ENCODE assay signal across 8 cellular contexts in the genomic region with DNA sequence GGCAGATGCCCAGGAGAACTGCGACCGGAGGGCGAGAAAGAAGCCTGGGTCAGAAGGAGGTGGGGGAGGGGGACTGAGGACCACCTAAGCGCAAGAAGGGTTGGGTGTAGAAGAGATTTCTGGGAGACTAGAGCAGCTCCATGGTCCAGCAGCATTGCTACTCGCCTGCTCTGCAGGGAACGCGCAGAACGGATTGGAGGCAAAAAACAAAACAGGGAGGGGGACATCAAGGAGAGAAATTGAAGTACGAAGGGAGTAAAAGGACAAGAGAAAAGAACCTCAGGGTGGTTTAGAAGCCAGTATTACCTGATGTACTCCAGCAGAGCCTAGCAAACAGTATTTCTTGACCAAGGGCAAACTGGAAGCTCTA. TPM values are rescaled to one million over a fixed set of nuclear protein-coding genes. Genes with fewer than 3 reads are reported as not detected.
DNase-seq lines count a peak whose midpoint lies in the region; ATAC-seq lines count a peak whose summit lies in the region.

No MANE protein-coding gene starts in this region.

- H3K27ac ChIP-seq in right cardiac atrium (ENCODE audit: low read length) (peak overlapping the region; percentile 49), skeletal muscle tissue (ENCODE audit: low read depth, low read length) (no peak overlapping the region)

- peaks cover 51% of the 10 kb centered on the region for H3K4me1 Mint-ChIP-seq in activated naive CD4-positive, alpha-beta T cell treated with anti-CD3 and anti-CD28 coated beads, Interleukin-2, amount 10 ng/mL, durations not matched to agents 7 days and 5 days
- peaks cover 40% of the 10 kb centered on the region for H3K4me1 Mint-ChIP-seq in activated T-helper 1 cell treated with anti-CD3 and anti-CD28 coated beads, Interleukin-12 subunit alpha, Interleukin-12 subunit beta, Interleukin-2, Interleukin-4 antibody, amounts not matched to agents 30 ng/mL and 10 ng/mL and 1 ng/mL, durations not matched to agents 14 hours and 24 hours and 36 hours (ENCODE audit: low read depth)

- H3K9me3 ChIP-seq in right cardiac atrium (ENCODE audit: control insufficient read depth, low read length) (no peaks in the 10 kb centered on the region), skeletal muscle tissue (ENCODE audit: control insufficient read depth in 3 of 3, low read length in 3 of 3) (no peaks in the 10 kb centered on the region)

- CTCF ChIA-PET in activated naive CD4-positive, alpha-beta T cell treated with anti-CD3 and anti-CD28 coated beads, Interleukin-2, amount 10 ng/mL, durations not matched to agents 7 days and 5 days (lab: Charles Lee), result interaction anchor here (1.6 to 2.0 kb wide), 4 partner anchors 9 to 21 kb away, joined by 4 to 11 read pairs (median 6); no protein-coding TSS in a partner anchor

- WGBS in right cardiac atrium, result 4% methylated on average over 9 of the region's 9 CpGs

- no peaks in the 10 kb centered on the region for H3K27me3 ChIP-seq in right cardiac atrium (ENCODE audit: control insufficient read depth, insufficient read depth)
- H3K27me3 ChIP-seq in skeletal muscle tissue (ENCODE audit: control insufficient read depth in 3 of 3, insufficient read depth in 3 of 3, low read length in 3 of 3), result peaks cover 17 to 30% (median 28%) of the 10 kb centered on the region in 3 donors

- H3K4me3 ChIP-seq in right cardiac atrium (ENCODE audit: low read length) (peak overlapping the region; percentile 96), skeletal muscle tissue (ENCODE audit: low read length in 3 of 3) (peak overlapping the region; percentile 49 to 75 (median 71))

- H3K4me3 Mint-ChIP-seq in activated naive CD4-positive, alpha-beta T cell treated with anti-CD3 and anti-CD28 coated beads, Interleukin-2, amount 10 ng/mL, durations not matched to agents 7 days and 5 days, result peak overlapping the region; percentile 79
- H3K4me3 Mint-ChIP-seq in activated T-helper 1 cell treated with anti-CD3 and anti-CD28 coated beads, Interleukin-12 subunit alpha, Interleukin-12 subunit beta, Interleukin-2, Interleukin-4 antibody, amounts not matched to agents 30 ng/mL and 10 ng/mL and 1 ng/mL, durations not matched to agents 14 hours and 24 hours and 36 hours, result peak overlapping the region; percentile 83

- in situ Hi-C loops in KBM-7 (cut with MboI; ENCODE audit: low pct_unique_long_range_greater_than_20kb, low sequenced_read_pairs), result no loop called here

- no peaks in the 10 kb centered on the region for H3K9me3 Mint-ChIP-seq in activated naive CD4-positive, alpha-beta T cell treated with anti-CD3 and anti-CD28 coated beads, Interleukin-2, amount 10 ng/mL, durations not matched to agents 7 days and 5 days
- no peaks in the 10 kb centered on the region for H3K9me3 Mint-ChIP-seq in activated naive CD4-positive, alpha-beta T cell treated with anti-CD3 and anti-CD28 coated beads, Interleukin-2, amount 50 U/mL, for 72 hours
- H3K9me3 Mint-ChIP-seq in activated T-helper 1 cell treated with anti-CD3 and anti-CD28 coated beads, Interleukin-12 subunit alpha, Interleukin-12 subunit beta, Interleukin-2, Interleukin-4 antibody, amounts not matched to agents 30 ng/mL and 10 ng/mL and 1 ng/mL, durations not matched to agents 14 hours and 24 hours and 36 hours, result no peaks in the 10 kb centered on the region

- no peak for ATAC-seq in activated naive CD4-positive, alpha-beta T cell treated with anti-CD3 and anti-CD28 coated beads, Interleukin-2, amount 50 U/mL, for 72 hours
- peak; percentile 3 to 10 for ATAC-seq in right cardiac atrium

- H3K4me1 ChIP-seq in right cardiac atrium (ENCODE audit: control insufficient read depth, insufficient read depth, low read length) (peaks cover 8% of the 10 kb centered on the region), skeletal muscle tissue (ENCODE audit: control insufficient read depth in 3 of 3, insufficient read depth in 3 of 3, low read length in 3 of 3) (peaks cover 16 to 22% (median 17%) of the 10 kb centered on the region in 3 donors)

- no peak overlapping the region for H3K27ac Mint-ChIP-seq in activated naive CD4-positive, alpha-beta T cell treated with anti-CD3 and anti-CD28 coated beads, Interleukin-2, amount 10 ng/mL, durations not matched to agents 7 days and 5 days
- peak overlapping the region in 1 of 2 donors; percentile 8 for H3K27ac Mint-ChIP-seq in activated naive CD4-positive, alpha-beta T cell treated with anti-CD3 and anti-CD28 coated beads, Interleukin-2, amount 50 U/mL, for 72 hours
- H3K27ac Mint-ChIP-seq in activated T-helper 1 cell treated with anti-CD3 and anti-CD28 coated beads, Interleukin-12 subunit alpha, Interleukin-12 subunit beta, Interleukin-2, Interleukin-4 antibody, amounts not matched to agents 30 ng/mL and 10 ng/mL and 1 ng/mL, durations not matched to agents 14 hours and 24 hours and 36 hours, result peak overlapping the region; percentile 56

- H3K36me3 ChIP-seq in skeletal muscle tissue (ENCODE audit: control insufficient read depth in 3 of 3, insufficient read depth in 3 of 3, low read length in 3 of 3), result no peaks in the 10 kb centered on the region

- H3K27me3 Mint-ChIP-seq in activated naive CD4-positive, alpha-beta T cell treated with anti-CD3 and anti-CD28 coated beads, Interleukin-2, amount 10 ng/mL, durations not matched to agents 7 days and 5 days, result peaks cover 72% of the 10 kb centered on the region
- peaks cover 30% of the 10 kb centered on the region for H3K27me3 Mint-ChIP-seq in activated T-helper 1 cell treated with anti-CD3 and anti-CD28 coated beads, Interleukin-12 subunit alpha, Interleukin-12 subunit beta, Interleukin-2, Interleukin-4 antibody, amounts not matched to agents 30 ng/mL and 10 ng/mL and 1 ng/mL, durations not matched to agents 14 hours and 24 hours and 36 hours (ENCODE audit: insufficient read depth)

- peak overlapping the region in 2 of 3 donors; percentile 5 to 47 for H3K9ac ChIP-seq in skeletal muscle tissue (ENCODE audit: low read depth in 1 of 3, low read length in 3 of 3)

- peaks cover 1% of the 10 kb centered on the region for H3K36me3 Mint-ChIP-seq in activated naive CD4-positive, alpha-beta T cell treated with anti-CD3 and anti-CD28 coated beads, Interleukin-2, amount 10 ng/mL, durations not matched to agents 7 days and 5 days
- no peaks in the 10 kb centered on the region for H3K36me3 Mint-ChIP-seq in activated naive CD4-positive, alpha-beta T cell treated with anti-CD3 and anti-CD28 coated beads, Interleukin-2, amount 50 U/mL, for 72 hours
- H3K36me3 Mint-ChIP-seq in activated T-helper 1 cell treated with anti-CD3 and anti-CD28 coated beads, Interleukin-12 subunit alpha, Interleukin-12 subunit beta, Interleukin-2, Interleukin-4 antibody, amounts not matched to agents 30 ng/mL and 10 ng/mL and 1 ng/mL, durations not matched to agents 14 hours and 24 hours and 36 hours (ENCODE audit: low read depth), result peaks cover 12% of the 10 kb centered on the region

- DNase-seq in activated naive CD4-positive, alpha-beta T cell treated with anti-CD3 and anti-CD28 coated beads, Interleukin-2, amount 10 ng/mL, durations not matched to agents 7 days and 5 days, result no peak
- DNase-seq in activated naive CD4-positive, alpha-beta T cell treated with anti-CD3 and anti-CD28 coated beads, Interleukin-2, amount 50 U/mL, for 72 hours (ENCODE audit: low spot score in 2 of 2), result no peak
- DNase-seq in activated T-helper 1 cell treated with anti-CD3 and anti-CD28 coated beads, Interleukin-12 subunit alpha, Interleukin-12 subunit beta, Interleukin-2, Interleukin-4 antibody, amounts not matched to agents 30 ng/mL and 10 ng/mL and 1 ng/mL, durations not matched to agents 14 hours and 24 hours and 36 hours (ENCODE audit: low spot score), result no peak
- DNase-seq in right cardiac atrium, result no peak
- no peak for DNase-seq in KBM-7
- no peak for DNase-seq in GF-D8 (lab: John Stamatoyannopoulos, UW)
- DNase-seq in SIG-M5 treated with dmso at 0.1 percent for 504 hours (lab: John Stamatoyannopoulos, UW; ENCODE audit: unreplicated experiment), result no peak

- intact Hi-C loops in activated T-helper 1 cell treated with anti-CD3 and anti-CD28 coated beads, Interleukin-12 subunit alpha, Interleukin-12 subunit beta, Interleukin-2, Interleukin-4 antibody, amounts not matched to agents 30 ng/mL and 10 ng/mL and 1 ng/mL, durations not matched to agents 14 hours and 24 hours and 36 hours (cut with micrococcal nuclease), result no loop called here
- intact Hi-C loops in right cardiac atrium (cut with DNase I), result no loop called here

RNA-seq across cellular contexts. Expression of a gene that starts 0.5 kb away (rescaled TPM):
- 10 to 100 TPM; 21.7 to 25.3 TPM for total RNA-seq in activated naive CD4-positive, alpha-beta T cell treated with anti-CD3 and anti-CD28 coated beads, Interleukin-2, amount 50 U/mL, for 72 hours
- total RNA-seq in activated T-helper 1 cell treated with anti-CD3 and anti-CD28 coated beads, Interleukin-12 subunit alpha, Interleukin-12 subunit beta, Interleukin-2, Interleukin-4 antibody, amounts not matched to agents 30 ng/mL and 10 ng/mL and 1 ng/mL, durations not matched to agents 14 hours and 24 hours and 36 hours, result 19.8 and 22.6 TPM in 2 replicates
- 10 to 100 TPM; 34.8 to 40.0 (median 36.6) TPM for total RNA-seq in right cardiac atrium
- polyA plus RNA-seq in right cardiac atrium, result 37.5 TPM
- total RNA-seq in skeletal muscle tissue, result 9.9 TPM

RNA-seq across cellular contexts. Expression of a gene that starts 23.4 kb away (rescaled TPM):
- not detected for total RNA-seq in activated naive CD4-positive, alpha-beta T cell treated with anti-CD3 and anti-CD28 coated beads, Interleukin-2, amount 50 U/mL, for 72 hours
- not detected in 2 replicates for total RNA-seq in activated T-helper 1 cell treated with anti-CD3 and anti-CD28 coated beads, Interleukin-12 subunit alpha, Interleukin-12 subunit beta, Interleukin-2, Interleukin-4 antibody, amounts not matched to agents 30 ng/mL and 10 ng/mL and 1 ng/mL, durations not matched to agents 14 hours and 24 hours and 36 hours
- total RNA-seq in right cardiac atrium (1 to 10 TPM; 1.5 to 2.6 (median 2.2) TPM), skeletal muscle tissue (not detected)
- 4.8 TPM for polyA plus RNA-seq in right cardiac atrium

RNA-seq across cellular contexts. Expression of a gene that starts 47.4 kb away (rescaled TPM):
- 1 to 10 TPM in 1 of 2 donors, not detected in 1; 5.9 TPM for total RNA-seq in activated naive CD4-positive, alpha-beta T cell treated with anti-CD3 and anti-CD28 coated beads, Interleukin-2, amount 50 U/mL, for 72 hours
- total RNA-seq in activated T-helper 1 cell treated with anti-CD3 and anti-CD28 coated beads, Interleukin-12 subunit alpha, Interleukin-12 subunit beta, Interleukin-2, Interleukin-4 antibody, amounts not matched to agents 30 ng/mL and 10 ng/mL and 1 ng/mL, durations not matched to agents 14 hours and 24 hours and 36 hours, result 2.4 and 2.7 TPM in 2 replicates
- total RNA-seq in right cardiac atrium (1 to 10 TPM in 1 of 4 donors, under 1 TPM in 3; 0.32 to 1.8 (median 0.44) TPM), skeletal muscle tissue (not detected)
- 0.77 TPM for polyA plus RNA-seq in right cardiac atrium

RNA-seq across cellular contexts. Expression of a gene that starts 48.6 kb away (rescaled TPM):
- not detected for total RNA-seq in activated naive CD4-positive, alpha-beta T cell treated with anti-CD3 and anti-CD28 coated beads, Interleukin-2, amount 50 U/mL, for 72 hours
- not detected in 2 replicates for total RNA-seq in activated T-helper 1 cell treated with anti-CD3 and anti-CD28 coated beads, Interleukin-12 subunit alpha, Interleukin-12 subunit beta, Interleukin-2, Interleukin-4 antibody, amounts not matched to agents 30 ng/mL and 10 ng/mL and 1 ng/mL, durations not matched to agents 14 hours and 24 hours and 36 hours
- not detected for total RNA-seq in right cardiac atrium
- polyA plus RNA-seq in right cardiac atrium, result not detected
- total RNA-seq in skeletal muscle tissue, result not detected

Comparison
In these comparisons a context has a peak if more than half of its experiments do, and no peak if none do; other contexts are left out.
1. ATAC-seq: peak in right cardiac atrium (2 of 2); none in activated naive CD4-positive, alpha-beta T cell treated with anti-CD3 and anti-CD28 coated beads, Interleukin-2, amount 50 U/mL, for 72 hours (0 of 2).